ENCODE assay signal across 14 cellular contexts in genomic region chr2:237304763-237305514, GRCh38.
A peak's percentile ranks its signal among the peaks of the same experiment; 100 is the strongest.
DNase-seq lines count a peak whose midpoint lies in the region; ATAC-seq and TF ChIP-seq lines count a peak whose summit lies in the region.
"Had no signal": no experiment of that assay in that cellular context is flagged by ENCODE, and none has a peak within 500 bp of the region (broad histone marks: within the 10 kb centered on the region; RNA-seq: fewer than 3 reads in every experiment).

No MANE protein-coding gene starts in this region.

- no peak overlapping the region for H2AFZ ChIP-seq in ACC112 (ENCODE audit: low read length, unreplicated experiment)

- WGBS in gastroesophageal sphincter (ENCODE audit: low coverage in 1 of 2), 2 donors = 58 to 94% methylated on average over 2 of the region's 2 CpGs

- no peak for TF ChIP-seq POLR2A in gastroesophageal sphincter (IDR thresholded peaks at IDR 0.05)

- H3K9me3 Mint-ChIP-seq in natural killer cell = no peaks in the 10 kb centered on the region
- peaks cover 4% of the 10 kb centered on the region for H3K9me3 Mint-ChIP-seq in activated T-helper 2 cell treated with anti-CD3 and anti-CD28 coated beads, Interferon-gamma antibody, Interleukin-2, Interleukin-4, amounts not matched to agents 10 μg/mL and 5 μg/mL and 100 μg/mL, durations not matched to agents 14 hours and 24 hours and 36 hours

- no peaks in the 10 kb centered on the region for H3K36me3 Mint-ChIP-seq in natural killer cell
- no peaks in the 10 kb centered on the region for H3K36me3 Mint-ChIP-seq in activated T-helper 2 cell treated with anti-CD3 and anti-CD28 coated beads, Interferon-gamma antibody, Interleukin-2, Interleukin-4, amounts not matched to agents 10 μg/mL and 5 μg/mL and 100 μg/mL, durations not matched to agents 14 hours and 24 hours and 36 hours (ENCODE audit: low read depth)
- H3K36me3 Mint-ChIP-seq: activated CD8-positive, alpha-beta memory T cell treated with anti-CD3 and anti-CD28 coated beads, Interleukin-2, amount 10 ng/mL, durations not matched to agents 7 days and 5 days had no signal

- H3K9me3 ChIP-seq in gastroesophageal sphincter = peaks cover 0 to 8% (median 0%) of the 10 kb centered on the region in 3 donors
- no peaks in the 10 kb centered on the region for H3K9me3 ChIP-seq in right atrium auricular region
- H3K9me3 ChIP-seq: ascending aorta, upper lobe of right lung had no signal

- H3K4me1 ChIP-seq in ACC112 (ENCODE audit: control insufficient read depth, insufficient read depth, low read length, unreplicated experiment) = peaks cover 46% of the 10 kb centered on the region
- H3K4me1 ChIP-seq in gastroesophageal sphincter = peaks cover 0 to 50% (median 0%) of the 10 kb centered on the region in 3 donors
- H3K4me1 ChIP-seq in right atrium auricular region = peaks cover 0 to 9% of the 10 kb centered on the region in 2 donors
- H3K4me1 ChIP-seq: spleen, upper lobe of right lung had no signal

- H3K27me3 ChIP-seq in ACC112 (ENCODE audit: insufficient read depth, low read length) = no peaks in the 10 kb centered on the region
- no peaks in the 10 kb centered on the region for H3K27me3 ChIP-seq in gastroesophageal sphincter
- H3K27me3 ChIP-seq in right atrium auricular region = no peaks in the 10 kb centered on the region
- H3K27me3 ChIP-seq: ascending aorta, upper lobe of right lung had no signal

- H3K27ac Mint-ChIP-seq in natural killer cell = no peak overlapping the region
- H3K27ac Mint-ChIP-seq in activated T-helper 2 cell treated with anti-CD3 and anti-CD28 coated beads, Interferon-gamma antibody, Interleukin-2, Interleukin-4, amounts not matched to agents 10 μg/mL and 5 μg/mL and 100 μg/mL, durations not matched to agents 14 hours and 24 hours and 36 hours = no peak overlapping the region
- H3K27ac Mint-ChIP-seq: activated CD8-positive, alpha-beta memory T cell treated with anti-CD3 and anti-CD28 coated beads, Interleukin-2, amount 10 ng/mL, durations not matched to agents 7 days and 5 days had no signal

- H3K4me3 ChIP-seq in ACC112 (ENCODE audit: low read depth, low read length) (peak overlapping the region; percentile 1; the same call in 1 of the 2 replicates), gastroesophageal sphincter (no peak overlapping the region), right atrium auricular region (no peak overlapping the region)
- H3K4me3 ChIP-seq: ascending aorta, spleen, upper lobe of right lung had no signal

- DNase-seq in HT1080 (ENCODE audit: low read depth) (peak; percentile 90), amniotic stem cell (lab: John Stamatoyannopoulos, UW) (peak; percentile 38), natural killer cell (no peak), medulla oblongata (ENCODE audit: extremely low spot score) (no peak), right atrium auricular region (ENCODE audit: low spot score) (no peak)
- DNase-seq in activated T-helper 2 cell treated with anti-CD3 and anti-CD28 coated beads, Interferon-gamma antibody, Interleukin-2, Interleukin-4, amounts not matched to agents 10 μg/mL and 5 μg/mL and 100 μg/mL, durations not matched to agents 14 hours and 24 hours and 36 hours (ENCODE audit: low spot score) = no peak
- DNase-seq: activated CD8-positive, alpha-beta memory T cell treated with anti-CD3 and anti-CD28 coated beads, Interleukin-2, amount 10 ng/mL, durations not matched to agents 7 days and 5 days; NCI-H1105; spleen; upper lobe of right lung had no signal

- peaks cover 16 to 22% of the 10 kb centered on the region in 2 donors for H3K27me3 Mint-ChIP-seq in natural killer cell (ENCODE audit: low read depth in 2 of 2)
- peaks cover 4% of the 10 kb centered on the region for H3K27me3 Mint-ChIP-seq in activated T-helper 2 cell treated with anti-CD3 and anti-CD28 coated beads, Interferon-gamma antibody, Interleukin-2, Interleukin-4, amounts not matched to agents 10 μg/mL and 5 μg/mL and 100 μg/mL, durations not matched to agents 14 hours and 24 hours and 36 hours (ENCODE audit: low read depth)

- H3K4me3 Mint-ChIP-seq in natural killer cell = no peak overlapping the region
- no peak overlapping the region for H3K4me3 Mint-ChIP-seq in activated T-helper 2 cell treated with anti-CD3 and anti-CD28 coated beads, Interferon-gamma antibody, Interleukin-2, Interleukin-4, amounts not matched to agents 10 μg/mL and 5 μg/mL and 100 μg/mL, durations not matched to agents 14 hours and 24 hours and 36 hours (ENCODE audit: low read depth)
- H3K4me3 Mint-ChIP-seq: activated CD8-positive, alpha-beta memory T cell treated with anti-CD3 and anti-CD28 coated beads, Interleukin-2, amount 10 ng/mL, durations not matched to agents 7 days and 5 days had no signal

- no peaks in the 10 kb centered on the region for H3K4me1 Mint-ChIP-seq in natural killer cell
- H3K4me1 Mint-ChIP-seq in activated T-helper 2 cell treated with anti-CD3 and anti-CD28 coated beads, Interferon-gamma antibody, Interleukin-2, Interleukin-4, amounts not matched to agents 10 μg/mL and 5 μg/mL and 100 μg/mL, durations not matched to agents 14 hours and 24 hours and 36 hours (ENCODE audit: low read depth) = no peaks in the 10 kb centered on the region
- H3K4me1 Mint-ChIP-seq: activated CD8-positive, alpha-beta memory T cell treated with anti-CD3 and anti-CD28 coated beads, Interleukin-2, amount 10 ng/mL, durations not matched to agents 7 days and 5 days had no signal

- TF ChIP-seq EP300 in gastroesophageal sphincter (IDR thresholded peaks at IDR 0.05) = no peak

- intact Hi-C loops in natural killer cell (cut with micrococcal nuclease) = no loop called here
- intact Hi-C loops in activated T-helper 2 cell treated with anti-CD3 and anti-CD28 coated beads, Interferon-gamma antibody, Interleukin-2, Interleukin-4, amounts not matched to agents 10 μg/mL and 5 μg/mL and 100 μg/mL, durations not matched to agents 14 hours and 24 hours and 36 hours (cut with micrococcal nuclease) = no loop called here

- no peaks in the 10 kb centered on the region for H3K79me2 ChIP-seq in ACC112 (ENCODE audit: control insufficient read depth, insufficient read depth, low read length, unreplicated experiment)

- no peaks in the 10 kb centered on the region for H3K36me3 ChIP-seq in ACC112 (ENCODE audit: insufficient read depth, low read length)
- no peaks in the 10 kb centered on the region for H3K36me3 ChIP-seq in gastroesophageal sphincter
- no peaks in the 10 kb centered on the region for H3K36me3 ChIP-seq in right atrium auricular region
- H3K36me3 ChIP-seq: ascending aorta, spleen, upper lobe of right lung had no signal

- TF ChIP-seq CTCF in gastroesophageal sphincter (IDR thresholded peaks at IDR 0.05) (no peak), natural killer cell (IDR thresholded peaks at IDR 0.05) (no peak), right atrium auricular region (IDR thresholded peaks at IDR 0.05) (no peak)

- ATAC-seq in gastroesophageal sphincter (peak; percentile 48), natural killer cell (no peak)
- ATAC-seq: activated CD8-positive, alpha-beta memory T cell treated with anti-CD3 and anti-CD28 coated beads, Interleukin-2, amount 10 ng/mL, durations not matched to agents 7 days and 5 days; Right ventricle myocardium inferior; upper lobe of right lung had no signal

- H3K27ac ChIP-seq in ACC112 (ENCODE audit: low read depth, low read length) = peak overlapping the region; percentile 81
- peak overlapping the region in 2 of 4 donors; percentile 33 to 53 for H3K27ac ChIP-seq in gastroesophageal sphincter
- no peak overlapping the region for H3K27ac ChIP-seq in right atrium auricular region
- H3K27ac ChIP-seq: ascending aorta, spleen, upper lobe of right lung had no signal

Comparison
In these comparisons a context has a peak if more than half of its experiments do, and no peak if none do; other contexts are left out.
1. DNase-seq: peak in HT1080 (single experiment) and amniotic stem cell (single experiment); none in natural killer cell (single experiment), medulla oblongata (single experiment), activated T-helper 2 cell treated with anti-CD3 and anti-CD28 coated beads, Interferon-gamma antibody, Interleukin-2, Interleukin-4, amounts not matched to agents 10 μg/mL and 5 μg/mL and 100 μg/mL, durations not matched to agents 14 hours and 24 hours and 36 hours (single experiment) and right atrium auricular region (single experiment).